ENCODE assay signal across 20 cellular contexts in genomic region chr11:114145166-114145695, GRCh38.
DNase-seq lines count a peak whose midpoint lies in the region; ATAC-seq and TF ChIP-seq lines count a peak whose summit lies in the region.
"Had no signal": no experiment of that assay in that cellular context is flagged by ENCODE, and none has a peak within 500 bp of the region (broad histone marks: within the 10 kb centered on the region; RNA-seq: fewer than 3 reads in every experiment).

No MANE protein-coding gene starts in this region.

- H3K27me3 ChIP-seq in right atrium auricular region (no peaks in the 10 kb centered on the region), gastrocnemius medialis (no peaks in the 10 kb centered on the region)
- H3K27me3 ChIP-seq: body of pancreas, pancreas had no signal

- H3K27ac ChIP-seq in right atrium auricular region (peak overlapping the region; percentile 4 to 99), gastrocnemius medialis (peak overlapping the region; percentile 94 to 99 (median 96))

- no peak for DNase-seq in right atrium auricular region (ENCODE audit: low spot score)
- DNase-seq in Right ventricle myocardium inferior (ENCODE audit: missing footprints) = no peak
- peak; percentile 58 for DNase-seq in fibroblast of villous mesenchyme (ENCODE audit: low read depth)
- no peak for DNase-seq in gastrocnemius medialis
- no peak for DNase-seq in NCI-H2081 treated with DMSO at 0.1 percent for 48 hours (lab: John Stamatoyannopoulos, UW)
- DNase-seq in NCI-H1092 (lab: John Stamatoyannopoulos, UW) = no peak
- DNase-seq in KG1 (lab: John Stamatoyannopoulos, UW) = no peak
- DNase-seq: activated CD4-positive, alpha-beta T cell treated with anti-CD3 and anti-CD28 coated beads for 1 hour; BE2C; body of pancreas; Calu3; cortex of kidney; foreskin melanocyte; naive B cell; NCI-H2029; NK-92 treated with Interleukin-12 subunit alpha and Interleukin-12 subunit beta, amount 100 ng/mL, for 24 hours; pancreas; RPMI8226; stimulated activated naive CD4-positive, alpha-beta T cell had no signal

- peaks cover 0 to 98% of the 10 kb centered on the region in 2 donors for H3K4me1 ChIP-seq in right atrium auricular region
- peaks cover 97 to 98% of the 10 kb centered on the region in 2 donors for H3K4me1 ChIP-seq in gastrocnemius medialis
- H3K4me1 ChIP-seq: BE2C had no signal

- TF ChIP-seq CTCF in right atrium auricular region (IDR thresholded peaks at IDR 0.05) (no peak), fibroblast of villous mesenchyme (IDR thresholded peaks at IDR 0.05; ENCODE audit: insufficient read depth, low read depth, low read length) (no peak), gastrocnemius medialis (IDR thresholded peaks at IDR 0.05 in 4 of 5, conservative IDR thresholded peaks at IDR 0.05 in 1 of 5) (no peak)

- in situ Hi-C loops in gastrocnemius medialis (cut with MboI; ENCODE audit: low sequenced_read_pairs in 4 of 4) = no loop called here

- no peak for ATAC-seq in Right ventricle myocardium inferior
- ATAC-seq in gastrocnemius medialis = no peak
- ATAC-seq in SK-N-SH treated with all-trans-retinoic acid at 6 μM for 48 hours = no peak
- ATAC-seq: body of pancreas had no signal

- H3K4me3 ChIP-seq in right atrium auricular region (no peak overlapping the region), fibroblast of villous mesenchyme (ENCODE audit: low read depth, low read length) (no peak overlapping the region), gastrocnemius medialis (no peak overlapping the region)
- H3K4me3 ChIP-seq: body of pancreas, pancreas had no signal

- peaks cover 28% of the 10 kb centered on the region for H3K36me3 ChIP-seq in right atrium auricular region
- peaks cover 0 to 11% of the 10 kb centered on the region in 2 donors for H3K36me3 ChIP-seq in gastrocnemius medialis
- H3K36me3 ChIP-seq: BE2C had no signal

- no peak for TF ChIP-seq POLR2A in gastrocnemius medialis (IDR thresholded peaks at IDR 0.05)

- H3K9me3 ChIP-seq in right atrium auricular region (no peaks in the 10 kb centered on the region), gastrocnemius medialis (no peaks in the 10 kb centered on the region)
- H3K9me3 ChIP-seq: BE2C, body of pancreas, pancreas had no signal

- intact Hi-C loops in Right ventricle myocardium inferior (cut with DNase I) = no loop called here
- intact Hi-C loops in gastrocnemius medialis (cut with DNase I; ENCODE audit: low total_unique reads) = no loop called here

TF ChIP-seq in SK-N-SH treated with all-trans-retinoic acid at 6 μM for 48 hours, 23 proteins besides CTCF, POLR2A, EP300 and RAD21:
- TF ChIP-seq TOX (CRISPR knock-in tag; IDR thresholded peaks at IDR 0.05; ENCODE audit: borderline replicate concordance) (no peak), ESRRG (CRISPR knock-in tag; IDR thresholded peaks at IDR 0.05) (no peak), TCF4 (CRISPR knock-in tag; IDR thresholded peaks at IDR 0.05; ENCODE audit: borderline replicate concordance) (no peak), ZNF8 (CRISPR knock-in tag; IDR thresholded peaks at IDR 0.05) (no peak), SNAI2 (CRISPR knock-in tag; IDR thresholded peaks at IDR 0.05) (no peak), CSDC2 (CRISPR knock-in tag; IDR thresholded peaks at IDR 0.05) (no peak)
